Comparison of ENCODE assay signal across 14 cellular contexts in genomic region chr10:11936389-11937152, GRCh38.
"Had no signal": no experiment of that assay in that cellular context is flagged by ENCODE, and none has a peak within 500 bp of the region (broad histone marks: within the 10 kb centered on the region; RNA-seq: fewer than 3 reads in every experiment).

No MANE protein-coding gene starts in this region.

- H3K79me2 ChIP-seq: parathyroid adenoma had no signal

- H2AFZ ChIP-seq: parathyroid adenoma had no signal

- H3K4me3 ChIP-seq: tibial artery, vagina had no signal

- H3K4me1 Mint-ChIP-seq: activated CD8-positive, alpha-beta memory T cell treated with anti-CD3 and anti-CD28 coated beads, Interleukin-2, amount 10 ng/mL, durations not matched to agents 7 days and 5 days had no signal

- H3K9me3 ChIP-seq: tibial artery, vagina had no signal

- H3K9ac ChIP-seq: parathyroid adenoma had no signal

- H3K27ac ChIP-seq: parathyroid adenoma, tibial artery, vagina had no signal

- H3K4me1 ChIP-seq: parathyroid adenoma, tibial artery, vagina had no signal

- H3K27me3 ChIP-seq: tibial artery, vagina had no signal

- H3K27ac Mint-ChIP-seq: activated CD8-positive, alpha-beta memory T cell treated with anti-CD3 and anti-CD28 coated beads, Interleukin-2, amount 10 ng/mL, durations not matched to agents 7 days and 5 days; activated naive CD8-positive, alpha-beta T cell; activated T-cell treated with anti-CD3 and anti-CD28 coated beads, Interleukin-2, amount 50 U/mL, for 24 hours; brain; dendritic cell treated with granulocyte-macrophage colony-stimulating factor and Interleukin-4, amounts not matched to agents 40 ng/mL and 50 ng/mL, for 4 days had no signal

- H3K27me3 Mint-ChIP-seq: activated CD8-positive, alpha-beta memory T cell treated with anti-CD3 and anti-CD28 coated beads, Interleukin-2, amount 10 ng/mL, durations not matched to agents 7 days and 5 days; activated naive CD8-positive, alpha-beta T cell; activated T-cell treated with anti-CD3 and anti-CD28 coated beads, Interleukin-2, amount 50 U/mL, for 24 hours; brain; dendritic cell treated with granulocyte-macrophage colony-stimulating factor and Interleukin-4, amounts not matched to agents 40 ng/mL and 50 ng/mL, for 4 days had no signal

- ATAC-seq: activated CD8-positive, alpha-beta memory T cell treated with anti-CD3 and anti-CD28 coated beads, Interleukin-2, amount 10 ng/mL, durations not matched to agents 7 days and 5 days; esophagus mucosa; left ventricle myocardium superior had no signal

- H3K9me3 Mint-ChIP-seq: activated T-cell treated with anti-CD3 and anti-CD28 coated beads, Interleukin-2, amount 50 U/mL, for 24 hours; brain; dendritic cell treated with granulocyte-macrophage colony-stimulating factor and Interleukin-4, amounts not matched to agents 40 ng/mL and 50 ng/mL, for 4 days had no signal

- DNase-seq: activated CD4-positive, alpha-beta T cell treated with anti-CD3 and anti-CD28 coated beads, Interleukin-2, amount 50 U/mL, for 48 hours; activated CD8-positive, alpha-beta memory T cell treated with anti-CD3 and anti-CD28 coated beads, Interleukin-2, amount 10 ng/mL, durations not matched to agents 7 days and 5 days; activated effector memory CD4-positive, alpha-beta T cell treated with anti-CD3 and anti-CD28 coated beads, Interleukin-2, amount 50 U/mL, for 16 hours; activated T-cell treated with anti-CD3 and anti-CD28 coated beads, Interleukin-2, amount 50 U/mL, for 24 hours; amygdala; hippocampal formation; left ventricle myocardium superior; tibial artery had no signal

- H3K4me3 Mint-ChIP-seq: activated CD8-positive, alpha-beta memory T cell treated with anti-CD3 and anti-CD28 coated beads, Interleukin-2, amount 10 ng/mL, durations not matched to agents 7 days and 5 days; activated naive CD8-positive, alpha-beta T cell; activated T-cell treated with anti-CD3 and anti-CD28 coated beads, Interleukin-2, amount 50 U/mL, for 24 hours; brain; dendritic cell treated with granulocyte-macrophage colony-stimulating factor and Interleukin-4, amounts not matched to agents 40 ng/mL and 50 ng/mL, for 4 days had no signal
